1 cellular context compared by ENCODE assay signal in the genomic region with DNA sequence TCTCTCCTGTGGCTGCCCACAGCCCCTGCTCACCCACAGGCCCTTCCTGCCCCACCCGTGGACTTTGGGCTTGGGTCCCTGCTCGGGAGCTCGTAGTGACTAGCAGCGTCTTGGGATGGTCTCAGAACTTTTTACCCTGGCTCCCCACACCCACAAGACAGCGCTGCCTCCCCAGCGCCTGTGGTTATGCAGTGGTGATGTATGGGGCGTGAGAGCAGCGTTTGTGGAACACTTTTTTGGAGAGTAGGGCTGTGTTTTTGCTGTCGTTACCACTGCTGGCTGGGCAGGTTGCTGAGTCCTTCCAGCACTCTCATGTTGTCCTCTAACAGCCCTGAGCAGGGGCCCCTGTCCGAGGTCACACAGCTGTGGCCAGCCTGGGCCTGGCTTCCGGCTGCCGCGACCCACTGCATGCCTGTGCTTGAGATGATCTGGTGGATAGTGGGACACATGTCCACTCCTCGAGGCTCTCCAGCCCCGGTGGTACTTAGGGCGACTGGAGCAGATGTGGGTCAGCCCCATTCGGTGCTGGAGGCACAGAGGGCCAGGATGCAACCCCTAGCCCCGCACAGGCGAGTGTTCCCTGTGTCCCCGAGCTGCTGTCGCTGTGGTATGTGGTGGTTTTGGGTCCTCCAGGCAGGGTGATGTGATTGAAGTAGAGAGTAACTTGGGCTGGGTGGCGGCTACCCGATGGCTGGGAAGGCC.
TF ChIP-seq lines count a peak whose summit lies in the region.

No MANE protein-coding gene starts in this region.

TF ChIP-seq in HepG2, 621 proteins besides CTCF, POLR2A, EP300 and RAD21 (continued from another document and continues in another):
- TF ChIP-seq HES4 (CRISPR knock-in tag; IDR thresholded peaks at IDR 0.05; ENCODE audit: borderline replicate concordance) (no peak), HIVEP1 (CRISPR knock-in tag; IDR thresholded peaks at IDR 0.05) (0 out of 2 replicates have a peak, but pooled peaks have one; percentile 22), SIN3B (IDR thresholded peaks at IDR 0.05; ENCODE audit: low read length) (no peak), ZNF354B (CRISPR knock-in tag; IDR thresholded peaks at IDR 0.05) (no peak), GFI1 (CRISPR knock-in tag; IDR thresholded peaks at IDR 0.05; ENCODE audit: borderline replicate concordance) (peak; percentile 65; the same call in 1 of the 2 replicates), PTBP1 (IDR thresholded peaks at IDR 0.05; ENCODE audit: low read depth, low read length, poor library complexity, severe bottlenecking) (no peak), SMC3 (IDR thresholded peaks at IDR 0.05; ENCODE audit: low read length) (no peak), ZFP36L2 (CRISPR knock-in tag; IDR thresholded peaks at IDR 0.05) (no peak), CBX5 (CRISPR knock-in tag; IDR thresholded peaks at IDR 0.05; ENCODE audit: borderline replicate concordance) (no peak), ZNF879 (CRISPR knock-in tag; IDR thresholded peaks at IDR 0.05) (no peak), HCFC1 (IDR thresholded peaks at IDR 0.05; ENCODE audit: low read depth, low read length) (no peak), NAIF1 (CRISPR knock-in tag; IDR thresholded peaks at IDR 0.05; ENCODE audit: borderline replicate concordance) (peak; percentile 59; the same call in 1 of the 2 replicates), SYNCRIP (IDR thresholded peaks at IDR 0.05; ENCODE audit: insufficient read depth, low read depth, low read length) (no peak), ZNF296 (CRISPR knock-in tag; conservative IDR thresholded peaks at IDR 0.05) (no peak; the same call in 1 of the 2 replicates), WIZ (CRISPR knock-in tag; IDR thresholded peaks at IDR 0.05) (no peak), ZNF598 (CRISPR knock-in tag; IDR thresholded peaks at IDR 0.05; ENCODE audit: borderline replicate concordance) (0 out of 2 replicates have a peak, but pooled peaks have one; percentile 61), JUN (CRISPR knock-in tag; IDR thresholded peaks at IDR 0.05) (no peak; the same call in 1 of the 2 replicates), MEIS1 (CRISPR knock-in tag; IDR thresholded peaks at IDR 0.05; ENCODE audit: borderline replicate concordance) (no peak), RXRB (CRISPR knock-in tag; IDR thresholded peaks at IDR 0.05; ENCODE audit: borderline replicate concordance) (peak; percentile 33; the same call in 1 of the 2 replicates), ZNF543 (CRISPR knock-in tag; IDR thresholded peaks at IDR 0.05) (0 out of 2 replicates have a peak, but pooled peaks have one; percentile 35), SRY (CRISPR knock-in tag; IDR thresholded peaks at IDR 0.05) (no peak), ZNF83 (CRISPR knock-in tag; IDR thresholded peaks at IDR 0.05; ENCODE audit: borderline replicate concordance) (no peak), SRSF1 (optimal IDR thresholded peaks at IDR 0.05; ENCODE audit: low read depth, low read length) (no peak), TGIF2 (CRISPR knock-in tag; IDR thresholded peaks at IDR 0.05) (no peak), ZMYM4 (CRISPR knock-in tag; IDR thresholded peaks at IDR 0.05) (no peak; the same call in 1 of the 2 replicates), MBD4 (IDR thresholded peaks at IDR 0.05; ENCODE audit: borderline replicate concordance, low read length) (no peak), BCL6 (CRISPR knock-in tag; IDR thresholded peaks at IDR 0.05) (no peak), HMG20B (CRISPR knock-in tag; conservative IDR thresholded peaks at IDR 0.05) (no peak), ETV6 (CRISPR knock-in tag; conservative IDR thresholded peaks at IDR 0.05) (no peak)
- TF ChIP-seq, protein P1, sequence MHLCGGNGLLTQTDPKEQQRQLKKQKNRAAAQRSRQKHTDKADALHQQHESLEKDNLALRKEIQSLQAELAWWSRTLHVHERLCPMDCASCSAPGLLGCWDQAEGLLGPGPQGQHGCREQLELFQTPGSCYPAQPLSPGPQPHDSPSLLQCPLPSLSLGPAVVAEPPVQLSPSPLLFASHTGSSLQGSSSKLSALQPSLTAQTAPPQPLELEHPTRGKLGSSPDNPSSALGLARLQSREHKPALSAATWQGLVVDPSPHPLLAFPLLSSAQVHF (CRISPR knock-in tag; IDR thresholded peaks at IDR 0.05), result no peak
- TF ChIP-seq, protein P2, sequence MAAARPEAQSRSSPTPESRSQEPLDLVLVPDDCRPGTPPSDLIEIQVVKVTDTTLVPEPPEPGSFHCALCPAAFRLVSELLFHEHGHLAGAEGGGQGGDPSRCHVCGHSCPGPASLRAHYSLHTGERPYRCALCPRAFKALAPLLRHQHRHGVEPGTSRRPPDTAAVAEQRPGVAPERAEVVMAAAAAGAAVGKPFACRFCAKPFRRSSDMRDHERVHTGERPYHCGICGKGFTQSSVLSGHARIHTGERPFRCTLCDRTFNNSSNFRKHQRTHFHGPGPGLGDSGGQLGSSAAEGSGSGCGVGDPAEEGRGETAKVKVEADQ (CRISPR knock-in tag; IDR thresholded peaks at IDR 0.05; ENCODE audit: borderline replicate concordance), result no peak
- TF ChIP-seq, protein P3, sequence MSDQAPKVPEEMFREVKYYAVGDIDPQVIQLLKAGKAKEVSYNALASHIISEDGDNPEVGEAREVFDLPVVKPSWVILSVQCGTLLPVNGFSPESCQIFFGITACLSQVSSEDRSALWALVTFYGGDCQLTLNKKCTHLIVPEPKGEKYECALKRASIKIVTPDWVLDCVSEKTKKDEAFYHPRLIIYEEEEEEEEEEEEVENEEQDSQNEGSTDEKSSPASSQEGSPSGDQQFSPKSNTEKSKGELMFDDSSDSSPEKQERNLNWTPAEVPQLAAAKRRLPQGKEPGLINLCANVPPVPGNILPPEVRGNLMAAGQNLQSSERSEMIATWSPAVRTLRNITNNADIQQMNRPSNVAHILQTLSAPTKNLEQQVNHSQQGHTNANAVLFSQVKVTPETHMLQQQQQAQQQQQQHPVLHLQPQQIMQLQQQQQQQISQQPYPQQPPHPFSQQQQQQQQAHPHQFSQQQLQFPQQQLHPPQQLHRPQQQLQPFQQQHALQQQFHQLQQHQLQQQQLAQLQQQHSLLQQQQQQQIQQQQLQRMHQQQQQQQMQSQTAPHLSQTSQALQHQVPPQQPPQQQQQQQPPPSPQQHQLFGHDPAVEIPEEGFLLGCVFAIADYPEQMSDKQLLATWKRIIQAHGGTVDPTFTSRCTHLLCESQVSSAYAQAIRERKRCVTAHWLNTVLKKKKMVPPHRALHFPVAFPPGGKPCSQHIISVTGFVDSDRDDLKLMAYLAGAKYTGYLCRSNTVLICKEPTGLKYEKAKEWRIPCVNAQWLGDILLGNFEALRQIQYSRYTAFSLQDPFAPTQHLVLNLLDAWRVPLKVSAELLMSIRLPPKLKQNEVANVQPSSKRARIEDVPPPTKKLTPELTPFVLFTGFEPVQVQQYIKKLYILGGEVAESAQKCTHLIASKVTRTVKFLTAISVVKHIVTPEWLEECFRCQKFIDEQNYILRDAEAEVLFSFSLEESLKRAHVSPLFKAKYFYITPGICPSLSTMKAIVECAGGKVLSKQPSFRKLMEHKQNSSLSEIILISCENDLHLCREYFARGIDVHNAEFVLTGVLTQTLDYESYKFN (CRISPR knock-in tag; conservative IDR thresholded peaks at IDR 0.05), result peak; percentile 81
- TF ChIP-seq, protein P4, sequence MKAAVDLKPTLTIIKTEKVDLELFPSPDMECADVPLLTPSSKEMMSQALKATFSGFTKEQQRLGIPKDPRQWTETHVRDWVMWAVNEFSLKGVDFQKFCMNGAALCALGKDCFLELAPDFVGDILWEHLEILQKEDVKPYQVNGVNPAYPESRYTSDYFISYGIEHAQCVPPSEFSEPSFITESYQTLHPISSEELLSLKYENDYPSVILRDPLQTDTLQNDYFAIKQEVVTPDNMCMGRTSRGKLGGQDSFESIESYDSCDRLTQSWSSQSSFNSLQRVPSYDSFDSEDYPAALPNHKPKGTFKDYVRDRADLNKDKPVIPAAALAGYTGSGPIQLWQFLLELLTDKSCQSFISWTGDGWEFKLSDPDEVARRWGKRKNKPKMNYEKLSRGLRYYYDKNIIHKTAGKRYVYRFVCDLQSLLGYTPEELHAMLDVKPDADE (CRISPR knock-in tag; IDR thresholded peaks at IDR 0.05), result no peak
- TF ChIP-seq, protein P5, sequence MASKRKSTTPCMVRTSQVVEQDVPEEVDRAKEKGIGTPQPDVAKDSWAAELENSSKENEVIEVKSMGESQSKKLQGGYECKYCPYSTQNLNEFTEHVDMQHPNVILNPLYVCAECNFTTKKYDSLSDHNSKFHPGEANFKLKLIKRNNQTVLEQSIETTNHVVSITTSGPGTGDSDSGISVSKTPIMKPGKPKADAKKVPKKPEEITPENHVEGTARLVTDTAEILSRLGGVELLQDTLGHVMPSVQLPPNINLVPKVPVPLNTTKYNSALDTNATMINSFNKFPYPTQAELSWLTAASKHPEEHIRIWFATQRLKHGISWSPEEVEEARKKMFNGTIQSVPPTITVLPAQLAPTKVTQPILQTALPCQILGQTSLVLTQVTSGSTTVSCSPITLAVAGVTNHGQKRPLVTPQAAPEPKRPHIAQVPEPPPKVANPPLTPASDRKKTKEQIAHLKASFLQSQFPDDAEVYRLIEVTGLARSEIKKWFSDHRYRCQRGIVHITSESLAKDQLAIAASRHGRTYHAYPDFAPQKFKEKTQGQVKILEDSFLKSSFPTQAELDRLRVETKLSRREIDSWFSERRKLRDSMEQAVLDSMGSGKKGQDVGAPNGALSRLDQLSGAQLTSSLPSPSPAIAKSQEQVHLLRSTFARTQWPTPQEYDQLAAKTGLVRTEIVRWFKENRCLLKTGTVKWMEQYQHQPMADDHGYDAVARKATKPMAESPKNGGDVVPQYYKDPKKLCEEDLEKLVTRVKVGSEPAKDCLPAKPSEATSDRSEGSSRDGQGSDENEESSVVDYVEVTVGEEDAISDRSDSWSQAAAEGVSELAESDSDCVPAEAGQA (IDR thresholded peaks at IDR 0.05; ENCODE audit: low read depth), result no peak
- TF ChIP-seq, protein P5 (CRISPR knock-in tag; IDR thresholded peaks at IDR 0.05; ENCODE audit: borderline replicate concordance), result no peak
- TF ChIP-seq, protein P6, sequence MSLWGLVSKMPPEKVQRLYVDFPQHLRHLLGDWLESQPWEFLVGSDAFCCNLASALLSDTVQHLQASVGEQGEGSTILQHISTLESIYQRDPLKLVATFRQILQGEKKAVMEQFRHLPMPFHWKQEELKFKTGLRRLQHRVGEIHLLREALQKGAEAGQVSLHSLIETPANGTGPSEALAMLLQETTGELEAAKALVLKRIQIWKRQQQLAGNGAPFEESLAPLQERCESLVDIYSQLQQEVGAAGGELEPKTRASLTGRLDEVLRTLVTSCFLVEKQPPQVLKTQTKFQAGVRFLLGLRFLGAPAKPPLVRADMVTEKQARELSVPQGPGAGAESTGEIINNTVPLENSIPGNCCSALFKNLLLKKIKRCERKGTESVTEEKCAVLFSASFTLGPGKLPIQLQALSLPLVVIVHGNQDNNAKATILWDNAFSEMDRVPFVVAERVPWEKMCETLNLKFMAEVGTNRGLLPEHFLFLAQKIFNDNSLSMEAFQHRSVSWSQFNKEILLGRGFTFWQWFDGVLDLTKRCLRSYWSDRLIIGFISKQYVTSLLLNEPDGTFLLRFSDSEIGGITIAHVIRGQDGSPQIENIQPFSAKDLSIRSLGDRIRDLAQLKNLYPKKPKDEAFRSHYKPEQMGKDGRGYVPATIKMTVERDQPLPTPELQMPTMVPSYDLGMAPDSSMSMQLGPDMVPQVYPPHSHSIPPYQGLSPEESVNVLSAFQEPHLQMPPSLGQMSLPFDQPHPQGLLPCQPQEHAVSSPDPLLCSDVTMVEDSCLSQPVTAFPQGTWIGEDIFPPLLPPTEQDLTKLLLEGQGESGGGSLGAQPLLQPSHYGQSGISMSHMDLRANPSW (CRISPR knock-in tag; IDR thresholded peaks at IDR 0.05; ENCODE audit: borderline replicate concordance), result no peak
- TF ChIP-seq, protein P7, sequence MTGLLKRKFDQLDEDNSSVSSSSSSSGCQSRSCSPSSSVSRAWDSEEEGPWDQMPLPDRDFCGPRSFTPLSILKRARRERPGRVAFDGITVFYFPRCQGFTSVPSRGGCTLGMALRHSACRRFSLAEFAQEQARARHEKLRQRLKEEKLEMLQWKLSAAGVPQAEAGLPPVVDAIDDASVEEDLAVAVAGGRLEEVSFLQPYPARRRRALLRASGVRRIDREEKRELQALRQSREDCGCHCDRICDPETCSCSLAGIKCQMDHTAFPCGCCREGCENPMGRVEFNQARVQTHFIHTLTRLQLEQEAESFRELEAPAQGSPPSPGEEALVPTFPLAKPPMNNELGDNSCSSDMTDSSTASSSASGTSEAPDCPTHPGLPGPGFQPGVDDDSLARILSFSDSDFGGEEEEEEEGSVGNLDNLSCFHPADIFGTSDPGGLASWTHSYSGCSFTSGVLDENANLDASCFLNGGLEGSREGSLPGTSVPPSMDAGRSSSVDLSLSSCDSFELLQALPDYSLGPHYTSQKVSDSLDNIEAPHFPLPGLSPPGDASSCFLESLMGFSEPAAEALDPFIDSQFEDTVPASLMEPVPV (CRISPR knock-in tag; IDR thresholded peaks at IDR 0.05), result no peak
- TF ChIP-seq, protein P8, sequence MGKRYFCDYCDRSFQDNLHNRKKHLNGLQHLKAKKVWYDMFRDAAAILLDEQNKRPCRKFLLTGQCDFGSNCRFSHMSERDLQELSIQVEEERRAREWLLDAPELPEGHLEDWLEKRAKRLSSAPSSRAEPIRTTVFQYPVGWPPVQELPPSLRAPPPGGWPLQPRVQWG (CRISPR knock-in tag; IDR thresholded peaks at IDR 0.05; ENCODE audit: borderline replicate concordance, low read depth), result 0 out of 2 replicates have a peak, but pooled peaks have one; percentile 32
- TF ChIP-seq, protein P9, sequence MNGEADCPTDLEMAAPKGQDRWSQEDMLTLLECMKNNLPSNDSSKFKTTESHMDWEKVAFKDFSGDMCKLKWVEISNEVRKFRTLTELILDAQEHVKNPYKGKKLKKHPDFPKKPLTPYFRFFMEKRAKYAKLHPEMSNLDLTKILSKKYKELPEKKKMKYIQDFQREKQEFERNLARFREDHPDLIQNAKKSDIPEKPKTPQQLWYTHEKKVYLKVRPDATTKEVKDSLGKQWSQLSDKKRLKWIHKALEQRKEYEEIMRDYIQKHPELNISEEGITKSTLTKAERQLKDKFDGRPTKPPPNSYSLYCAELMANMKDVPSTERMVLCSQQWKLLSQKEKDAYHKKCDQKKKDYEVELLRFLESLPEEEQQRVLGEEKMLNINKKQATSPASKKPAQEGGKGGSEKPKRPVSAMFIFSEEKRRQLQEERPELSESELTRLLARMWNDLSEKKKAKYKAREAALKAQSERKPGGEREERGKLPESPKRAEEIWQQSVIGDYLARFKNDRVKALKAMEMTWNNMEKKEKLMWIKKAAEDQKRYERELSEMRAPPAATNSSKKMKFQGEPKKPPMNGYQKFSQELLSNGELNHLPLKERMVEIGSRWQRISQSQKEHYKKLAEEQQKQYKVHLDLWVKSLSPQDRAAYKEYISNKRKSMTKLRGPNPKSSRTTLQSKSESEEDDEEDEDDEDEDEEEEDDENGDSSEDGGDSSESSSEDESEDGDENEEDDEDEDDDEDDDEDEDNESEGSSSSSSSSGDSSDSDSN (CRISPR knock-in tag; IDR thresholded peaks at IDR 0.05), result peak; percentile 56
